9 cellular contexts compared by ENCODE assay signal in genomic region chr5:54419573-54420423, GRCh38. TPM values are rescaled to one million over a fixed set of nuclear protein-coding genes. Genes with fewer than 3 reads are reported as not detected.
DNase-seq lines count a peak whose midpoint lies in the region; ATAC-seq and TF ChIP-seq lines count a peak whose summit lies in the region.
"Not testable (repeated sequence)": the region's sequence is repeated elsewhere in the genome, so short reads cannot be mapped to it uniquely, and the experiment has no call there.
"Had no signal": no experiment of that assay in that cellular context is flagged by ENCODE, and none has a peak within 500 bp of the region (broad histone marks: within the 10 kb centered on the region; RNA-seq: fewer than 3 reads in every experiment).

No MANE protein-coding gene starts in this region.

- peak; percentile 50 for DNase-seq in G401 (ENCODE audit: low spot score)
- peak; percentile 49 for DNase-seq in NCI-H1436 (lab: John Stamatoyannopoulos, UW)
- DNase-seq in RPMI8226, result peak; percentile 66
- DNase-seq in astrocyte of the cerebellum (ENCODE audit: low read depth), result peak; percentile 33
- DNase-seq in germinal center (ENCODE audit: low spot score), result peak; percentile 31
- DNase-seq in naive thymus-derived CD8-positive, alpha-beta T cell, result peak in 6 of 10 donors; percentile 12 to 55 (median 33)

- POLR2A ChIA-PET in naive thymus-derived CD8-positive, alpha-beta T cell (lab: Charles Lee), result not testable (repeated sequence)

- H3K27ac Mint-ChIP-seq in naive thymus-derived CD8-positive, alpha-beta T cell, result not testable (repeated sequence)

- not testable (repeated sequence) for H3K4me3 Mint-ChIP-seq in naive thymus-derived CD8-positive, alpha-beta T cell

- H3K36me3 Mint-ChIP-seq in naive thymus-derived CD8-positive, alpha-beta T cell, result not testable (repeated sequence)

- H3K27me3 Mint-ChIP-seq in naive thymus-derived CD8-positive, alpha-beta T cell, result peaks cover 0 to 10% (median 10%) of the 10 kb centered on the region in 5 donors

- not testable (repeated sequence) for H3K9me3 Mint-ChIP-seq in naive thymus-derived CD8-positive, alpha-beta T cell

- TF ChIP-seq CTCF in astrocyte of the cerebellum (IDR thresholded peaks at IDR 0.05; ENCODE audit: low read depth, low read length, missing control alignments), result peak; percentile 66

- in situ Hi-C loops in G401 (cut with HindIII; ENCODE audit: low sequenced_read_pairs); astrocyte of the cerebellum (cut with HindIII; ENCODE audit: low sequenced_read_pairs): not testable (repeated sequence)

- not testable (repeated sequence) for H3K4me3 ChIP-seq in astrocyte of the cerebellum (ENCODE audit: low read depth, low read length)

- ATAC-seq in HG02623 (IDR thresholded peaks at IDR 0.05; ENCODE audit: unreplicated experiment), result peak; percentile 53
- peak in 1 of 2 donors; percentile 63 for ATAC-seq in naive thymus-derived CD8-positive, alpha-beta T cell

- not testable (repeated sequence) for H3K4me1 Mint-ChIP-seq in naive thymus-derived CD8-positive, alpha-beta T cell

RNA-seq across cellular contexts. Expression of gene HSPB3, which starts 35.7 kb away (rescaled TPM):
- not detected in 2 replicates for total RNA-seq in G401 (2014; rRNA removed; shearing (Covaris generic))
- total RNA-seq in naive thymus-derived CD8-positive, alpha-beta T cell, result not detected
- not detected for polyA plus RNA-seq in naive thymus-derived CD8-positive, alpha-beta T cell
- total RNA-seq: activated T-helper 1 cell treated with anti-CD3 and anti-CD28 coated beads, Interleukin-12 subunit alpha, Interleukin-12 subunit beta, Interleukin-2, Interleukin-4 antibody, amounts not matched to agents 30 ng/mL and 10 ng/mL and 1 ng/mL, durations not matched to agents 14 hours and 24 hours and 36 hours; mesenteric fat pad had no signal
